ENCODE assay signal across 11 cellular contexts in genomic region chr14:61988240-61988639, GRCh38.
"Had no signal": no experiment of that assay in that cellular context is flagged by ENCODE, and none has a peak within 500 bp of the region (broad histone marks: within the 10 kb centered on the region; RNA-seq: fewer than 3 reads in every experiment).

No MANE protein-coding gene starts in this region.

- H3K4me1 ChIP-seq: HAP-1 had no signal

- H3K4me2 ChIP-seq: GM23338 had no signal

- H3K4me3 ChIP-seq: GM23248, GM23338, HAP-1 had no signal

- H3K9ac ChIP-seq: GM23248 had no signal

- H3K27ac ChIP-seq: GM23248 had no signal

- DNase-seq: GM23248, GOT3, H7, H9, HCEC 1CT, HFFc6 had no signal

- ATAC-seq: GM23338, HCT116 had no signal

- H3K36me3 ChIP-seq: HAP-1 had no signal

- H2AFZ ChIP-seq: GM23248, GM23338 had no signal

- H3K9me3 ChIP-seq: HAP-1 had no signal

- FAIRE-seq: H1, H54 had no signal
